Comparison of ENCODE assay signal across 8 cellular contexts in the genomic region with DNA sequence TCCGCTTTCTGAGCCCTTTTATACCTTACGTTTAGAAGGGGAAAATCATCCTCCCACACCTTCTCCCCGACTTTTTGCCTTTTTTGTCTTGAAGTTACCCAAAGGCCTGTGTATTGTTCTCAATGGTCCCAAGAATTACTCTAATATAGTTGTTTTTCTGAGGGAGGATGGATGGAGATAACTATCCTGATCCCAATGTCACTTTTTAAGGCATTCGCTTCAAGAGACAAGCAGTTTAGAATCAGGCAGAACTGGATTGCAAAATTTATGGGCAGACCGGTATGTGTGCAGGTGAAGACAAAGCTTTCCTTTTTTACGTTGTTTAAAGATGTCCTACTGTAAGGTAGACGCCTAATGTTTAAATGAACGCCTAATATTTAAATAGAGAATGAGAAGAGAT. TPM values are rescaled to one million over a fixed set of nuclear protein-coding genes. Genes with fewer than 3 reads are reported as not detected.
DNase-seq lines count a peak whose midpoint lies in the region; ATAC-seq and TF ChIP-seq lines count a peak whose summit lies in the region.
"Not testable (repeated sequence)": the region's sequence is repeated elsewhere in the genome, so short reads cannot be mapped to it uniquely, and the experiment has no call there.

No MANE protein-coding gene starts in this region.

- no CpG with 5 or more reads among the region's 8 CpGs for WGBS in iPS DF 6.9 (ENCODE audit: insufficient coverage, insufficient read length)
- 23% methylated on average over 7 of the region's 8 CpGs for WGBS in smooth muscle cell (ENCODE audit: low lambda C conversion rate)

- H3K27ac Mint-ChIP-seq in GM23338 (peak overlapping the region; percentile 87), naive B cell (peak overlapping the region; percentile 83 to 99 (median 90))
- peak overlapping the region; percentile 85 for H3K27ac Mint-ChIP-seq in activated T-cell treated with anti-CD3 and anti-CD28 coated beads, Interleukin-2, amount 50 U/mL, for 72 hours

- H3K9me3 Mint-ChIP-seq in GM23338; activated T-cell treated with anti-CD3 and anti-CD28 coated beads, Interleukin-2, amount 50 U/mL, for 72 hours; naive B cell: not testable (repeated sequence)

- H3K27ac ChIP-seq in GM23338 (ENCODE audit: low read depth): peak overlapping the region; percentile 90
- peak overlapping the region; percentile 45 to 86 for H3K27ac ChIP-seq in coronary artery
- not testable (repeated sequence) for H3K27ac ChIP-seq in iPS DF 6.9 (ENCODE audit: low read length)
- H3K27ac ChIP-seq in smooth muscle cell (ENCODE audit: low read depth): peak overlapping the region; percentile 19

- H3K4me1 Mint-ChIP-seq in GM23338: not testable (repeated sequence)
- H3K4me1 Mint-ChIP-seq in activated T-cell treated with anti-CD3 and anti-CD28 coated beads, Interleukin-2, amount 50 U/mL, for 72 hours (ENCODE audit: low read depth): peaks cover 37% of the 10 kb centered on the region
- peaks cover 15 to 20% (median 17%) of the 10 kb centered on the region in 3 donors for H3K4me1 Mint-ChIP-seq in naive B cell

- peaks cover 11% of the 10 kb centered on the region; the same call in 1 of the 2 replicates for H4K20me1 ChIP-seq in GM23338 (replicated peaks; ENCODE audit: insufficient read depth)
- not testable (repeated sequence) for H4K20me1 ChIP-seq in smooth muscle cell (ENCODE audit: low read depth)

- H3K9me2 ChIP-seq in GM23338 (ENCODE audit: insufficient read depth): not testable (repeated sequence)

- peak overlapping the region; percentile 78 for H3K4me2 ChIP-seq in GM23338
- peak overlapping the region; percentile 94 for H3K4me2 ChIP-seq in smooth muscle cell

- H3K4me3 ChIP-seq in AG09309 (ENCODE audit: control insufficient read depth, low read depth, low read length) (peak overlapping the region; percentile 95), GM23338 (peak overlapping the region; percentile 78), NT2/D1 (ENCODE audit: insufficient read length, low read depth) (peak overlapping the region; percentile 33), coronary artery (peak overlapping the region; percentile 77), iPS DF 6.9 (ENCODE audit: low read length) (peak overlapping the region; percentile 27; the same call in 1 of the 2 replicates), smooth muscle cell (peak overlapping the region; percentile 90)

- ATAC-seq in GM23338; activated T-cell treated with anti-CD3 and anti-CD28 coated beads, Interleukin-2, amount 50 U/mL, for 72 hours (replicated peaks in 1 of 2); naive B cell (ENCODE audit: low read depth in 2 of 2): not testable (repeated sequence)

- H3K79me2 ChIP-seq in GM23338 (replicated peaks; ENCODE audit: insufficient read depth) (peaks cover 36% of the 10 kb centered on the region), smooth muscle cell (ENCODE audit: low read depth) (peaks cover 42% of the 10 kb centered on the region)

- not testable (repeated sequence) for H3K27me3 Mint-ChIP-seq in GM23338 (ENCODE audit: insufficient read depth, low read depth, poor library complexity); activated T-cell treated with anti-CD3 and anti-CD28 coated beads, Interleukin-2, amount 50 U/mL, for 72 hours (ENCODE audit: low read depth); naive B cell

- peaks cover 16% of the 10 kb centered on the region for H3K36me3 Mint-ChIP-seq in GM23338 (ENCODE audit: low read depth)
- H3K36me3 Mint-ChIP-seq in activated T-cell treated with anti-CD3 and anti-CD28 coated beads, Interleukin-2, amount 50 U/mL, for 72 hours (ENCODE audit: insufficient read depth in 2 of 2); naive B cell: not testable (repeated sequence)

- peak overlapping the region; percentile 100 for H3K4me3 Mint-ChIP-seq in GM23338
- H3K4me3 Mint-ChIP-seq in activated T-cell treated with anti-CD3 and anti-CD28 coated beads, Interleukin-2, amount 50 U/mL, for 72 hours: peak overlapping the region; percentile 86 to 92
- H3K4me3 Mint-ChIP-seq in naive B cell: peak overlapping the region; percentile 82 to 98 (median 94)

- H2AFZ ChIP-seq in GM23338: not testable (repeated sequence)
- H2AFZ ChIP-seq in smooth muscle cell (ENCODE audit: low read depth): peak overlapping the region; percentile 87

- H3K36me3 ChIP-seq in GM23338 (ENCODE audit: insufficient read depth); NT2/D1 (ENCODE audit: insufficient read depth, insufficient read length, low read length); iPS DF 6.9 (ENCODE audit: control insufficient read depth, insufficient read depth, low read length); smooth muscle cell (ENCODE audit: low read depth): not testable (repeated sequence)

- DNase-seq in AG09309 (ENCODE audit: low read depth); GM23338 (ENCODE audit: low spot score); NT2/D1 (ENCODE audit: low read depth, low spot score); activated T-cell treated with anti-CD3 and anti-CD28 coated beads, Interleukin-2, amount 50 U/mL, for 72 hours; coronary artery (ENCODE audit: low spot score); iPS DF 6.9 (ENCODE audit: low read depth, low spot score); naive B cell; smooth muscle cell (lab: John Stamatoyannopoulos, UW; ENCODE audit: unreplicated experiment): not testable (repeated sequence)

- not testable (repeated sequence) for TF ChIP-seq CTCF in AG09309 (IDR thresholded peaks at IDR 0.05; ENCODE audit: control insufficient read depth, insufficient read depth, low read depth, low read length, missing control alignments); GM23338 (conservative IDR thresholded peaks at IDR 0.05; ENCODE audit: low read depth in 2 of 2); coronary artery (IDR thresholded peaks at IDR 0.05); smooth muscle cell (IDR thresholded peaks at IDR 0.05; ENCODE audit: borderline replicate concordance, insufficient read depth, poor library complexity, severe bottlenecking)

- not testable (repeated sequence) for H3K4me1 ChIP-seq in GM23338 (ENCODE audit: insufficient read depth); NT2/D1 (ENCODE audit: insufficient read depth, insufficient read length); iPS DF 6.9 (ENCODE audit: control insufficient read depth, insufficient read depth, low read length)
- peaks cover 17% of the 10 kb centered on the region for H3K4me1 ChIP-seq in smooth muscle cell (ENCODE audit: low read depth)

- H3K27me3 ChIP-seq in GM23338 (ENCODE audit: insufficient read depth); NT2/D1 (ENCODE audit: insufficient read depth, insufficient read length); iPS DF 6.9 (ENCODE audit: control insufficient read depth, insufficient read depth, low read length); smooth muscle cell (ENCODE audit: low read depth): not testable (repeated sequence)

- peak overlapping the region; percentile 36 for H3K9ac ChIP-seq in NT2/D1 (ENCODE audit: insufficient read length, low read depth)
- peak overlapping the region; percentile 32 for H3K9ac ChIP-seq in smooth muscle cell (ENCODE audit: low read depth)

- H3F3A ChIP-seq in GM23338 (replicated peaks; ENCODE audit: low read depth); smooth muscle cell (ENCODE audit: low read depth): not testable (repeated sequence)

- not testable (repeated sequence) for H3K9me3 ChIP-seq in NT2/D1 (ENCODE audit: insufficient read depth, low read length); iPS DF 6.9 (ENCODE audit: control insufficient read depth, insufficient read depth, low read length); smooth muscle cell (replicated peaks; ENCODE audit: low read depth)

RNA-seq across cellular contexts. Expression of a gene that starts 0.7 kb away (rescaled TPM):
- 1.6 and 3.3 TPM in 2 replicates for total RNA-seq in GM23338 (2014; rRNA removed; shearing (Covaris generic))
- 1.1 and 1.7 TPM in 2 replicates for polyA plus RNA-seq in GM23338 (2016; fragmentation: Nextera tagmentation; extraction: Ambion mirVana)
- total RNA-seq in activated T-cell treated with anti-CD3 and anti-CD28 coated beads, Interleukin-2, amount 50 U/mL, for 72 hours: 10 to 100 TPM; 12.0 to 13.8 TPM
- 10 to 100 TPM in 1 of 6 donors, 1 to 10 TPM in 4, under 1 TPM in 1; 0.32 to 10.9 (median 7.2) TPM for polyA plus RNA-seq in naive B cell (ENCODE audit: low read depth in 6 of 6)
- 6.2 and 8.0 TPM in 2 replicates for total RNA-seq in smooth muscle cell
- 0.60 and 1.6 TPM in 2 replicates for polyA plus RNA-seq in smooth muscle cell

RNA-seq across cellular contexts. Expression of a gene that starts 1.4 kb away (rescaled TPM):
- total RNA-seq in GM23338 (2014; rRNA removed; shearing (Covaris generic)): 98.1 and 118 TPM in 2 replicates
- polyA plus RNA-seq in GM23338 (2016; fragmentation: Nextera tagmentation; extraction: Ambion mirVana) (233 and 240 TPM in 2 replicates), naive B cell (ENCODE audit: low read depth in 6 of 6) (10 to 100 TPM in 5 of 6 donors, 1 to 10 TPM in 1; 7.1 to 18.6 (median 12.8) TPM), smooth muscle cell (36.3 and 39.0 TPM in 2 replicates)
- 10 to 100 TPM; 67.6 to 95.0 TPM for total RNA-seq in activated T-cell treated with anti-CD3 and anti-CD28 coated beads, Interleukin-2, amount 50 U/mL, for 72 hours
- total RNA-seq in smooth muscle cell: 5.0 and 8.1 TPM in 2 replicates

RNA-seq across cellular contexts. Expression of a gene that starts 41.3 kb away (rescaled TPM):
- total RNA-seq in GM23338 (2014; rRNA removed; shearing (Covaris generic)): 5.6 and 7.2 TPM in 2 replicates
- polyA plus RNA-seq in GM23338 (2016; fragmentation: Nextera tagmentation; extraction: Ambion mirVana) (1.6 and 2.2 TPM in 2 replicates), naive B cell (ENCODE audit: low read depth in 6 of 6) (1 to 10 TPM in 5 of 6 donors, under 1 TPM in 1; 0.89 to 4.8 (median 3.6) TPM), smooth muscle cell (0.66 and 1.4 TPM in 2 replicates)
- total RNA-seq in activated T-cell treated with anti-CD3 and anti-CD28 coated beads, Interleukin-2, amount 50 U/mL, for 72 hours: 10 to 100 TPM; 12.6 to 14.0 TPM
- 1.9 and 5.8 TPM in 2 replicates for total RNA-seq in smooth muscle cell

Comparison
In these comparisons a context has a peak if more than half of its experiments do, and no peak if none do; other contexts are left out.
1. H3K4me3 ChIP-seq: peak in every context shown above with its lines; median percentile 95 in AG09309; 90 in smooth muscle cell; 78 in GM23338; 77 in coronary artery; 33 in NT2/D1; 27 in iPS DF 6.9.